Comparison of ENCODE assay signal across 14 cellular contexts in the genomic region with DNA sequence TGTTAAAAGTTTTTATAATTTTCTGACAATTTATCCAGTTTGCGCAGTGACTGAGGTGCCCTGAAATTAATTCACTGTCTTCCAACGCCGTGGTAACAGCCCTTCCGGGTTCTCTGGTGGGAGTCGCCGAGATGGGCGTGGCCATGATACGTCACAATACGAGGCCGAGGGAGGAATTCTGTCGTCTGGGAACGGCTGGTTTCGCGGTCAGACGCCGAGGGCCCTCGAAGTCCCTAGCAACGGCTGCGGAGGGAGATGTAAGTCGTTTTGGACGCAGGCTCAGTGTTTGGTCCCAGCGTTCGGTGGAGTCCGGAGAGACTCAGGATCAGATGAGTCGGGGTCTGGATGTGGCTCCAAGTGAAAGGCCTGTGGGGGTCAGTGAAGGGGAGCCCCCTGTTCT. TPM values are rescaled to one million over a fixed set of nuclear protein-coding genes. Genes with fewer than 3 reads are reported as not detected.
A peak's percentile ranks its signal among the peaks of the same experiment; 100 is the strongest.
DNase-seq lines count a peak whose midpoint lies in the region; ATAC-seq and TF ChIP-seq lines count a peak whose summit lies in the region.
"Had no signal": no experiment of that assay in that cellular context is flagged by ENCODE, and none has a peak within 500 bp of the region (broad histone marks: within the 10 kb centered on the region; RNA-seq: fewer than 3 reads in every experiment).

No MANE protein-coding gene starts in this region.

- TF ChIP-seq CTCF in dorsolateral prefrontal cortex (IDR thresholded peaks at IDR 0.05 in 54 of 56, conservative IDR thresholded peaks at IDR 0.05 in 2 of 56; ENCODE audit: low read depth in 1 of 56, partially characterized antibody in 56 of 56): no peak
- no peak for TF ChIP-seq CTCF in osteoblast (IDR thresholded peaks at IDR 0.05; ENCODE audit: extremely low read depth, low read depth, low read length)

- H3K27ac ChIP-seq in dorsolateral prefrontal cortex (peak overlapping the region in 1 of 59 donors; percentile 20), osteoblast (ENCODE audit: low read depth, low read length) (no peak overlapping the region)
- H3K27ac ChIP-seq: epithelial cell of prostate, PC-9 had no signal

- CTCF ChIA-PET in HEK293T (lab: Yijun Ruan, JAX): no interaction called here

- H3K4me1 Mint-ChIP-seq in stimulated activated effector memory CD8-positive, alpha-beta T cell treated with anti-CD3 and anti-CD28 coated beads, Interleukin-12 subunit alpha, Interleukin-12 subunit beta, amount 100 ng/mL, for 72 hours: no peaks in the 10 kb centered on the region
- H3K4me1 Mint-ChIP-seq: memory B cell had no signal

- peak overlapping the region; percentile 70 for H2AFZ ChIP-seq in osteoblast (ENCODE audit: low read length)
- H2AFZ ChIP-seq: PC-9 had no signal

- H3K4me3 ChIP-seq in dorsolateral prefrontal cortex: peak overlapping the region in 52 of 59 donors; percentile 6 to 62 (median 36)
- peak overlapping the region; percentile 58 for H3K4me3 ChIP-seq in osteoblast (ENCODE audit: insufficient read depth, low read length)
- H3K4me3 ChIP-seq: PC-9 had no signal

- peaks cover 15% of the 10 kb centered on the region for H3K36me3 ChIP-seq in osteoblast (ENCODE audit: insufficient read depth, low read length)

- H3K4me3 Mint-ChIP-seq in stimulated activated effector memory CD8-positive, alpha-beta T cell treated with anti-CD3 and anti-CD28 coated beads, Interleukin-12 subunit alpha, Interleukin-12 subunit beta, amount 100 ng/mL, for 72 hours: no peak overlapping the region
- H3K4me3 Mint-ChIP-seq: memory B cell had no signal

- H3K36me3 Mint-ChIP-seq in stimulated activated effector memory CD8-positive, alpha-beta T cell treated with anti-CD3 and anti-CD28 coated beads, Interleukin-12 subunit alpha, Interleukin-12 subunit beta, amount 100 ng/mL, for 72 hours: peaks cover 8% of the 10 kb centered on the region

- H3K9me3 ChIP-seq in osteoblast (ENCODE audit: low read depth, low read length): peaks cover 28% of the 10 kb centered on the region

- peaks cover 40% of the 10 kb centered on the region for H3K9me3 Mint-ChIP-seq in stimulated activated effector memory CD8-positive, alpha-beta T cell treated with anti-CD3 and anti-CD28 coated beads, Interleukin-12 subunit alpha, Interleukin-12 subunit beta, amount 100 ng/mL, for 72 hours

- H3K27me3 ChIP-seq in dorsolateral prefrontal cortex (no peaks in the 10 kb centered on the region), osteoblast (ENCODE audit: insufficient read depth, low read length) (no peaks in the 10 kb centered on the region)

- intact Hi-C loops in dorsolateral prefrontal cortex (cut with DNase I): no loop called here

- H3K27ac Mint-ChIP-seq in stimulated activated effector memory CD8-positive, alpha-beta T cell treated with anti-CD3 and anti-CD28 coated beads, Interleukin-12 subunit alpha, Interleukin-12 subunit beta, amount 100 ng/mL, for 72 hours: no peak overlapping the region
- H3K27ac Mint-ChIP-seq: memory B cell had no signal

- peak; percentile 3 for DNase-seq in ELR (ENCODE audit: low read depth)
- peak in 7 of 10 donors; percentile 12 to 44 (median 34) for DNase-seq in dorsolateral prefrontal cortex
- no peak for DNase-seq in osteoblast (ENCODE audit: insufficient read length, low spot score, missing footprints)
- DNase-seq in HEK293T (ENCODE audit: extremely low spot score): no peak
- no peak for DNase-seq in stimulated activated effector memory CD8-positive, alpha-beta T cell treated with anti-CD3 and anti-CD28 coated beads, Interleukin-12 subunit alpha, Interleukin-12 subunit beta, amount 100 ng/mL, for 72 hours (ENCODE audit: low spot score in 2 of 2)
- DNase-seq: activated CD4-positive, CD25-positive, alpha-beta regulatory T cell; activated naive CD4-positive, alpha-beta T cell treated with Interleukin-2 at 50 U/mL for 16 hours; NCI-H1694; PC-9; stimulated activated CD4-positive, alpha-beta T cell treated with anti-CD3 and anti-CD28 coated beads, Interleukin-12 subunit alpha, Interleukin-12 subunit beta, amount 100 ng/mL, for 4 hours had no signal

- H3K4me1 ChIP-seq in osteoblast (ENCODE audit: insufficient read depth, low read length): no peaks in the 10 kb centered on the region

- no peak for ATAC-seq in HG02970 (IDR thresholded peaks at IDR 0.05; ENCODE audit: low FRiP score, unreplicated experiment)
- no peak for ATAC-seq in stimulated activated effector memory CD8-positive, alpha-beta T cell treated with anti-CD3 and anti-CD28 coated beads, Interleukin-12 subunit alpha, Interleukin-12 subunit beta, amount 100 ng/mL, for 72 hours
- ATAC-seq: HCT116 had no signal

- POLR2A ChIA-PET in HEK293T (lab: Yijun Ruan, JAX): no interaction called here

- H3K79me2 ChIP-seq in osteoblast (ENCODE audit: insufficient read depth, low read length): no peaks in the 10 kb centered on the region

- no peak overlapping the region for H3K4me2 ChIP-seq in osteoblast (ENCODE audit: insufficient read depth, low read length)
- H3K4me2 ChIP-seq: PC-9 had no signal

- H4K20me1 ChIP-seq in osteoblast (ENCODE audit: insufficient read depth, low read length): no peaks in the 10 kb centered on the region

TF ChIP-seq in HEK293T, 16 proteins besides CTCF, POLR2A, EP300 and RAD21:
- TF ChIP-seq FOXM1 (IDR thresholded peaks at IDR 0.05; ENCODE audit: borderline replicate concordance) (no peak), PKNOX1 (IDR thresholded peaks at IDR 0.05) (no peak), BHLHE40 (IDR thresholded peaks at IDR 0.05; ENCODE audit: borderline replicate concordance) (no peak), ARNT (IDR thresholded peaks at IDR 0.05) (no peak), LEF1 (IDR thresholded peaks at IDR 0.05; ENCODE audit: borderline replicate concordance) (no peak), SP1 (IDR thresholded peaks at IDR 0.05) (no peak), CTBP1 (IDR thresholded peaks at IDR 0.05; ENCODE audit: borderline replicate concordance) (no peak), NFRKB (IDR thresholded peaks at IDR 0.05) (no peak), SUZ12 (IDR thresholded peaks at IDR 0.05) (no peak), HDGF (IDR thresholded peaks at IDR 0.05; ENCODE audit: borderline replicate concordance) (no peak), L3MBTL2 (conservative IDR thresholded peaks at IDR 0.05) (no peak), FOXA1 (IDR thresholded peaks at IDR 0.05) (no peak), ZNF384 (IDR thresholded peaks at IDR 0.05) (no peak), TARDBP (IDR thresholded peaks at IDR 0.05) (no peak), FOXK2 (IDR thresholded peaks at IDR 0.05) (no peak), ELF4 (IDR thresholded peaks at IDR 0.05) (no peak)

RNA-seq across cellular contexts. Expression of gene ZNF613, which starts 21.7 kb away (rescaled TPM):
- 10 to 100 TPM in 15 of 120 experiments, 1 to 10 TPM in 105; 3.2 to 14.0 (median 7.5) TPM for total RNA-seq in dorsolateral prefrontal cortex
- 6.5 and 8.0 TPM in 2 replicates for total RNA-seq in osteoblast

RNA-seq across cellular contexts. Expression of gene ZNF350, which starts 37.7 kb away (rescaled TPM):
- total RNA-seq in dorsolateral prefrontal cortex: 10 to 100 TPM in 115 of 120 experiments, 1 to 10 TPM in 5; 8.6 to 24.7 (median 13.9) TPM
- 11.5 and 13.8 TPM in 2 replicates for total RNA-seq in osteoblast

RNA-seq across cellular contexts. Expression of gene ZNF649, which starts 44.2 kb away (rescaled TPM):
- total RNA-seq in dorsolateral prefrontal cortex: 10 to 100 TPM; 11.3 to 46.1 (median 21.5) TPM
- total RNA-seq in osteoblast: 5.4 and 7.7 TPM in 2 replicates

RNA-seq across cellular contexts. Expression of gene ZNF615, which starts 59.0 kb away (rescaled TPM):
- 10 to 100 TPM; 15.5 to 29.9 (median 22.6) TPM for total RNA-seq in dorsolateral prefrontal cortex
- total RNA-seq in osteoblast: 10.9 and 13.0 TPM in 2 replicates

Comparison
In these comparisons a context has a peak if more than half of its experiments do, and no peak if none do; other contexts are left out.
1. DNase-seq: peak in ELR (single experiment) and dorsolateral prefrontal cortex (7 of 10); none in osteoblast (single experiment), HEK293T (single experiment) and stimulated activated effector memory CD8-positive, alpha-beta T cell treated with anti-CD3 and anti-CD28 coated beads, Interleukin-12 subunit alpha, Interleukin-12 subunit beta, amount 100 ng/mL, for 72 hours (0 of 2).